27 cellular contexts compared by ENCODE assay signal in genomic region chr6:105227292-105227628, GRCh38. TPM values are rescaled to one million over a fixed set of nuclear protein-coding genes. Genes with fewer than 3 reads are reported as not detected.
"Had no signal": no experiment of that assay in that cellular context is flagged by ENCODE, and none has a peak within 500 bp of the region (broad histone marks: within the 10 kb centered on the region; RNA-seq: fewer than 3 reads in every experiment).

No MANE protein-coding gene starts in this region.

- H3K4me3 ChIP-seq: ascending aorta, SJSA1 had no signal

- H3K4me3 Mint-ChIP-seq: activated CD4-positive, alpha-beta T cell treated with anti-CD3 and anti-CD28 coated beads for 36 hours; activated CD4-positive, alpha-beta T cell treated with anti-CD3 and anti-CD28 coated beads, Interleukin-2, amount 10 ng/mL, durations not matched to agents 7 days and 5 days; activated CD8-positive, alpha-beta T cell treated with anti-CD3 and anti-CD28 coated beads, Interleukin-2, amount 10 ng/mL, durations not matched to agents 7 days and 5 days; activated naive CD4-positive, alpha-beta T cell treated with anti-CD3 and anti-CD28 coated beads, Interleukin-2, amount 50 U/mL, for 24 hours; activated naive CD8-positive, alpha-beta T cell treated with anti-CD3 and anti-CD28 coated beads, Interleukin-2, amount 10 ng/mL, durations not matched to agents 7 days and 5 days; activated T-cell treated with anti-CD3 and anti-CD28 coated beads, Interleukin-2, amount 50 U/mL, for 24 hours; T-helper 1 cell treated with Interleukin-12 subunit alpha and Interleukin-12 subunit beta and Interleukin-4 antibody, amounts not matched to agents 30 μg/mL and 1 μg/mL, for 36 hours; T-helper 2 cell treated with Interferon-gamma antibody and Interleukin-4, amounts not matched to agents 5 μg/mL and 100 μg/mL, for 36 hours; WTC11 had no signal

- DNase-seq: activated CD4-positive, alpha-beta T cell treated with anti-CD3 and anti-CD28 coated beads for 36 hours; activated CD4-positive, alpha-beta T cell treated with anti-CD3 and anti-CD28 coated beads, Interleukin-2, amount 10 ng/mL, durations not matched to agents 7 days and 5 days; activated CD4-positive, alpha-beta T cell treated with anti-CD3 and anti-CD28 coated beads, Interleukin-2, amount 50 U/mL, for 48 hours; activated CD8-positive, alpha-beta T cell treated with anti-CD3 and anti-CD28 coated beads, Interleukin-2, amount 10 ng/mL, durations not matched to agents 7 days and 5 days; activated gamma-delta T cell; activated naive CD4-positive, alpha-beta T cell treated with Interleukin-2 at 50 U/mL for 16 hours; activated naive CD8-positive, alpha-beta T cell treated with anti-CD3 and anti-CD28 coated beads, Interleukin-2, amount 10 ng/mL, durations not matched to agents 7 days and 5 days; activated T-cell treated with anti-CD3 and anti-CD28 coated beads, Interleukin-2, amount 50 U/mL, for 24 hours; amygdala; NCI-H1048; NCI-H1105 treated with DMSO at 0.1 percent for 48 hours; NCI-H1436; NCI-H1694; NCI-H1930; NCI-H2081 treated with DMSO at 0.1 percent for 48 hours; NCI-H345; NCI-H524 treated with DMSO at 0.1 percent for 48 hours; SHP77 treated with DMSO at 0.1 percent for 48 hours had no signal

- H3K36me3 Mint-ChIP-seq: activated naive CD4-positive, alpha-beta T cell treated with anti-CD3 and anti-CD28 coated beads, Interleukin-2, amount 50 U/mL, for 24 hours; activated naive CD8-positive, alpha-beta T cell treated with anti-CD3 and anti-CD28 coated beads, Interleukin-2, amount 10 ng/mL, durations not matched to agents 7 days and 5 days had no signal

- H3K27ac ChIP-seq: ascending aorta, SJSA1 had no signal

- H3K27me3 ChIP-seq: ascending aorta, SJSA1 had no signal

- H3K4me1 ChIP-seq: ascending aorta, SJSA1 had no signal

- ATAC-seq: activated CD4-positive, alpha-beta T cell treated with anti-CD3 and anti-CD28 coated beads for 36 hours; activated CD4-positive, CD25-positive, alpha-beta regulatory T cell treated with anti-CD3 and anti-CD28 coated beads, Interleukin-2, amount 50 U/mL, for 24 hours; activated CD8-positive, alpha-beta T cell treated with anti-CD3 and anti-CD28 coated beads, Interleukin-2, amount 10 ng/mL, durations not matched to agents 7 days and 5 days; Panc1; WTC11 had no signal

- H3K36me3 ChIP-seq: ascending aorta, SJSA1 had no signal

- H3K9me3 ChIP-seq: ascending aorta, SJSA1 had no signal

- H3K4me1 Mint-ChIP-seq: activated CD4-positive, alpha-beta T cell treated with anti-CD3 and anti-CD28 coated beads for 36 hours; activated CD4-positive, alpha-beta T cell treated with anti-CD3 and anti-CD28 coated beads, Interleukin-2, amount 10 ng/mL, durations not matched to agents 7 days and 5 days; activated naive CD4-positive, alpha-beta T cell treated with anti-CD3 and anti-CD28 coated beads, Interleukin-2, amount 50 U/mL, for 24 hours; activated naive CD8-positive, alpha-beta T cell treated with anti-CD3 and anti-CD28 coated beads, Interleukin-2, amount 10 ng/mL, durations not matched to agents 7 days and 5 days; WTC11 had no signal

- H3K27ac Mint-ChIP-seq: activated CD4-positive, alpha-beta T cell treated with anti-CD3 and anti-CD28 coated beads for 36 hours; activated CD4-positive, alpha-beta T cell treated with anti-CD3 and anti-CD28 coated beads, Interleukin-2, amount 10 ng/mL, durations not matched to agents 7 days and 5 days; activated CD8-positive, alpha-beta T cell treated with anti-CD3 and anti-CD28 coated beads, Interleukin-2, amount 10 ng/mL, durations not matched to agents 7 days and 5 days; activated naive CD4-positive, alpha-beta T cell treated with anti-CD3 and anti-CD28 coated beads, Interleukin-2, amount 50 U/mL, for 24 hours; activated naive CD8-positive, alpha-beta T cell treated with anti-CD3 and anti-CD28 coated beads, Interleukin-2, amount 10 ng/mL, durations not matched to agents 7 days and 5 days; activated T-cell treated with anti-CD3 and anti-CD28 coated beads, Interleukin-2, amount 50 U/mL, for 24 hours; activated T-helper 2 cell treated with anti-CD3 and anti-CD28 coated beads, Interferon-gamma antibody, Interleukin-2, Interleukin-4, amounts not matched to agents 10 μg/mL and 5 μg/mL and 100 μg/mL, durations not matched to agents 14 hours and 24 hours and 36 hours; T-helper 1 cell treated with Interleukin-12 subunit alpha and Interleukin-12 subunit beta and Interleukin-4 antibody, amounts not matched to agents 30 μg/mL and 1 μg/mL, for 36 hours; T-helper 2 cell treated with Interferon-gamma antibody and Interleukin-4, amounts not matched to agents 5 μg/mL and 100 μg/mL, for 36 hours; WTC11 had no signal

- H3K9me3 Mint-ChIP-seq: activated CD4-positive, alpha-beta T cell treated with anti-CD3 and anti-CD28 coated beads, Interleukin-2, amount 10 ng/mL, durations not matched to agents 7 days and 5 days; activated naive CD4-positive, alpha-beta T cell treated with anti-CD3 and anti-CD28 coated beads, Interleukin-2, amount 50 U/mL, for 24 hours; activated T-cell treated with anti-CD3 and anti-CD28 coated beads, Interleukin-2, amount 50 U/mL, for 24 hours; activated T-helper 2 cell treated with anti-CD3 and anti-CD28 coated beads, Interferon-gamma antibody, Interleukin-2, Interleukin-4, amounts not matched to agents 10 μg/mL and 5 μg/mL and 100 μg/mL, durations not matched to agents 14 hours and 24 hours and 36 hours; T-helper 1 cell treated with Interleukin-12 subunit alpha and Interleukin-12 subunit beta and Interleukin-4 antibody, amounts not matched to agents 30 μg/mL and 1 μg/mL, for 36 hours; T-helper 2 cell treated with Interferon-gamma antibody and Interleukin-4, amounts not matched to agents 5 μg/mL and 100 μg/mL, for 36 hours had no signal

RNA-seq across cellular contexts. Expression of gene POPDC3, which starts 47.4 kb away (rescaled TPM):
- total RNA-seq: activated CD4-positive, alpha-beta T cell treated with anti-CD3 and anti-CD28 coated beads for 36 hours; activated CD4-positive, alpha-beta T cell treated with anti-CD3 and anti-CD28 coated beads, Interleukin-2, amount 10 ng/mL, durations not matched to agents 7 days and 5 days; activated CD8-positive, alpha-beta T cell treated with anti-CD3 and anti-CD28 coated beads, Interleukin-2, amount 10 ng/mL, durations not matched to agents 7 days and 5 days; activated naive CD8-positive, alpha-beta T cell treated with anti-CD3 and anti-CD28 coated beads, Interleukin-2, amount 10 ng/mL, durations not matched to agents 7 days and 5 days; activated T-helper 2 cell treated with anti-CD3 and anti-CD28 coated beads, Interferon-gamma antibody, Interleukin-2, Interleukin-4, amounts not matched to agents 10 μg/mL and 5 μg/mL and 100 μg/mL, durations not matched to agents 14 hours and 24 hours and 36 hours; ascending aorta had no signal
